1 cellular context compared by ENCODE assay signal in genomic region chr2:147910990-147911473, GRCh38.
TF ChIP-seq lines count a peak whose summit lies in the region.

No MANE protein-coding gene starts in this region.

TF ChIP-seq in HepG2, 621 proteins besides CTCF, POLR2A, EP300 and RAD21 (continued from another document):
- TF ChIP-seq HNRNPK (IDR thresholded peaks at IDR 0.05; ENCODE audit: low read depth, low read length, poor library complexity, severe bottlenecking): no peak
- peak; percentile 89 for TF ChIP-seq SMC3 (IDR thresholded peaks at IDR 0.05; ENCODE audit: low read length)
- TF ChIP-seq ARID2 (CRISPR knock-in tag; IDR thresholded peaks at IDR 0.05; ENCODE audit: borderline replicate concordance): no peak
- no peak for TF ChIP-seq NFKB2 (CRISPR knock-in tag; IDR thresholded peaks at IDR 0.05; ENCODE audit: borderline replicate concordance)
- TF ChIP-seq FOXK2 (IDR thresholded peaks at IDR 0.05): no peak
- no peak for TF ChIP-seq RXRB (CRISPR knock-in tag; IDR thresholded peaks at IDR 0.05; ENCODE audit: borderline replicate concordance)
- no peak for TF ChIP-seq NR2F6 (IDR thresholded peaks at IDR 0.05)
- TF ChIP-seq NR2F6 (CRISPR knock-in tag; IDR thresholded peaks at IDR 0.05): no peak
- no peak for TF ChIP-seq RCOR2 (CRISPR knock-in tag; IDR thresholded peaks at IDR 0.05)
- no peak for TF ChIP-seq SMAD3 (CRISPR knock-in tag; IDR thresholded peaks at IDR 0.05)
- peak; percentile 85 for TF ChIP-seq STAG1 (CRISPR knock-in tag; IDR thresholded peaks at IDR 0.05)
- no peak for TF ChIP-seq ZNF274 (CRISPR knock-in tag; IDR thresholded peaks at IDR 0.05)
- no peak for TF ChIP-seq SMAD1 (CRISPR knock-in tag; IDR thresholded peaks at IDR 0.05; ENCODE audit: borderline replicate concordance, low read depth)
- TF ChIP-seq HOXA9 (CRISPR knock-in tag; IDR thresholded peaks at IDR 0.05; ENCODE audit: borderline replicate concordance): no peak
- no peak for TF ChIP-seq ZNF781 (CRISPR knock-in tag; IDR thresholded peaks at IDR 0.05; ENCODE audit: borderline replicate concordance, not compliant biosample characterization)
- TF ChIP-seq ZFP1 (CRISPR knock-in tag; IDR thresholded peaks at IDR 0.05): no peak
- TF ChIP-seq ZNF672 (CRISPR knock-in tag; IDR thresholded peaks at IDR 0.05): no peak
- TF ChIP-seq ZNF746 (CRISPR knock-in tag; IDR thresholded peaks at IDR 0.05): no peak
- TF ChIP-seq GABPB1 (CRISPR knock-in tag; IDR thresholded peaks at IDR 0.05): no peak
- TF ChIP-seq ARID3A (IDR thresholded peaks at IDR 0.05; ENCODE audit: low read depth, low read length): peak; percentile 80; the same call in 1 of the 2 replicates
- TF ChIP-seq, protein P1, sequence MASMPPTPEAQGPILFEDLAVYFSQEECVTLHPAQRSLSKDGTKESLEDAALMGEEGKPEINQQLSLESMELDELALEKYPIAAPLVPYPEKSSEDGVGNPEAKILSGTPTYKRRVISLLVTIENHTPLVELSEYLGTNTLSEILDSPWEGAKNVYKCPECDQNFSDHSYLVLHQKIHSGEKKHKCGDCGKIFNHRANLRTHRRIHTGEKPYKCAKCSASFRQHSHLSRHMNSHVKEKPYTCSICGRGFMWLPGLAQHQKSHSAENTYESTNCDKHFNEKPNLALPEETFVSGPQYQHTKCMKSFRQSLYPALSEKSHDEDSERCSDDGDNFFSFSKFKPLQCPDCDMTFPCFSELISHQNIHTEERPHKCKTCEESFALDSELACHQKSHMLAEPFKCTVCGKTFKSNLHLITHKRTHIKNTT (CRISPR knock-in tag; IDR thresholded peaks at IDR 0.05): no peak
